ENCODE assay signal across 1 cellular context in genomic region chr20:5528719-5529256, GRCh38.
TF ChIP-seq lines count a peak whose summit lies in the region.

No MANE protein-coding gene starts in this region.

TF ChIP-seq in K562, 482 proteins besides CTCF, POLR2A, EP300 and RAD21 (continued from another document and continues in another):
- TF ChIP-seq CHD7 (IDR thresholded peaks at IDR 0.05; ENCODE audit: low read depth, low read length) (no peak), ARID3B (CRISPR knock-in tag; IDR thresholded peaks at IDR 0.05; ENCODE audit: borderline replicate concordance) (no peak), KDM2B (CRISPR knock-in tag; IDR thresholded peaks at IDR 0.05) (no peak), MECOM (CRISPR knock-in tag; IDR thresholded peaks at IDR 0.05) (no peak), ARID3A (IDR thresholded peaks at IDR 0.05; ENCODE audit: borderline replicate concordance, low read depth, low read length) (no peak), MYBL2 (IDR thresholded peaks at IDR 0.05; ENCODE audit: low read depth) (no peak), MYBL2 (CRISPR knock-in tag; IDR thresholded peaks at IDR 0.05; ENCODE audit: borderline replicate concordance) (no peak), MEIS2 (IDR thresholded peaks at IDR 0.05; ENCODE audit: partially characterized antibody) (peak; percentile 86), NR1H2 (CRISPR knock-in tag; IDR thresholded peaks at IDR 0.05) (no peak), GABPB2 (CRISPR knock-in tag; conservative IDR thresholded peaks at IDR 0.05) (no peak), RB1 (IDR thresholded peaks at IDR 0.05; ENCODE audit: low read depth) (peak; percentile 17; the same call in 1 of the 2 replicates), FOSL1 (tag; conservative IDR thresholded peaks at IDR 0.05) (no peak), NR3C1 (CRISPR knock-in tag; IDR thresholded peaks at IDR 0.05) (no peak), ZNF408 (CRISPR knock-in tag; IDR thresholded peaks at IDR 0.05; ENCODE audit: low read depth) (no peak), RBM25 (IDR thresholded peaks at IDR 0.05; ENCODE audit: low read depth, low read length, severe bottlenecking) (no peak), ATF2 (CRISPR knock-in tag; IDR thresholded peaks at IDR 0.05) (no peak), POLR2H (tag; IDR thresholded peaks at IDR 0.05; ENCODE audit: low read depth) (no peak), NR2C1 (IDR thresholded peaks at IDR 0.05) (no peak), NR2C1 (tag; IDR thresholded peaks at IDR 0.05) (no peak), ETV1 (tag; conservative IDR thresholded peaks at IDR 0.05; ENCODE audit: low read depth) (0 out of 2 replicates have a peak, but pooled peaks have one; percentile 28), ADNP (tag; IDR thresholded peaks at IDR 0.05) (no peak), ARNT (IDR thresholded peaks at IDR 0.05) (no peak), SMAD2 (IDR thresholded peaks at IDR 0.05; ENCODE audit: low read depth, low read length) (no peak), MAFK (IDR thresholded peaks at IDR 0.05; ENCODE audit: low read length) (no peak), TSC22D4 (tag; IDR thresholded peaks at IDR 0.05) (no peak), TRIM25 (IDR thresholded peaks at IDR 0.05; ENCODE audit: borderline replicate concordance) (no peak), RBBP5 (IDR thresholded peaks at IDR 0.05; ENCODE audit: borderline replicate concordance, insufficient read depth, low read length, poor library complexity, severe bottlenecking) (no peak), ZNF518B (CRISPR knock-in tag; IDR thresholded peaks at IDR 0.05) (no peak), SRSF1 (IDR thresholded peaks at IDR 0.05; ENCODE audit: low read depth, low read length) (no peak), DDX20 (tag; IDR thresholded peaks at IDR 0.05; ENCODE audit: low read depth) (no peak), DMBX1 (CRISPR knock-in tag; IDR thresholded peaks at IDR 0.05; ENCODE audit: borderline replicate concordance) (no peak), PHTF2 (CRISPR knock-in tag; IDR thresholded peaks at IDR 0.05) (no peak), CHCHD3 (CRISPR knock-in tag; IDR thresholded peaks at IDR 0.05) (no peak), STAG1 (CRISPR knock-in tag; IDR thresholded peaks at IDR 0.05; ENCODE audit: borderline replicate concordance) (peak; percentile 95), ZNF282 (CRISPR knock-in tag; IDR thresholded peaks at IDR 0.05) (no peak), ZNF277 (CRISPR knock-in tag; IDR thresholded peaks at IDR 0.05; ENCODE audit: borderline replicate concordance) (no peak), MED1 (CRISPR knock-in tag; IDR thresholded peaks at IDR 0.05; ENCODE audit: borderline replicate concordance) (no peak), ZZZ3 (IDR thresholded peaks at IDR 0.05) (no peak)
